Comparison of ENCODE assay signal across 12 cellular contexts in genomic region chr13:78742659-78743058, GRCh38.
"Had no signal": no experiment of that assay in that cellular context is flagged by ENCODE, and none has a peak within 500 bp of the region (broad histone marks: within the 10 kb centered on the region; RNA-seq: fewer than 3 reads in every experiment).

No MANE protein-coding gene starts in this region.

- H3K27ac Mint-ChIP-seq: activated naive CD4-positive, alpha-beta T cell treated with anti-CD3 and anti-CD28 coated beads, Interleukin-2, amount 10 ng/mL, durations not matched to agents 7 days and 5 days; activated T-helper 17 cell treated with anti-CD3 and anti-CD28 coated beads, Interleukin-2, amount 50 U/mL, for 72 hours; type B pancreatic cell had no signal

- H3K9me3 Mint-ChIP-seq: activated naive CD4-positive, alpha-beta T cell treated with anti-CD3 and anti-CD28 coated beads, Interleukin-2, amount 10 ng/mL, durations not matched to agents 7 days and 5 days; activated T-helper 17 cell treated with anti-CD3 and anti-CD28 coated beads, Interleukin-2, amount 50 U/mL, for 72 hours; type B pancreatic cell had no signal

- H3K4me1 Mint-ChIP-seq: activated naive CD4-positive, alpha-beta T cell treated with anti-CD3 and anti-CD28 coated beads, Interleukin-2, amount 10 ng/mL, durations not matched to agents 7 days and 5 days; activated T-helper 17 cell treated with anti-CD3 and anti-CD28 coated beads, Interleukin-2, amount 50 U/mL, for 72 hours; neural crest cell had no signal

- H3K36me3 Mint-ChIP-seq: activated naive CD4-positive, alpha-beta T cell treated with anti-CD3 and anti-CD28 coated beads, Interleukin-2, amount 10 ng/mL, durations not matched to agents 7 days and 5 days; type B pancreatic cell had no signal

- ATAC-seq: activated T-helper 17 cell treated with anti-CD3 and anti-CD28 coated beads, Interleukin-2, amount 50 U/mL, for 72 hours had no signal

- DNase-seq: activated CD4-positive, alpha-beta T cell treated with anti-CD3 and anti-CD28 coated beads for 48 hours; activated naive CD4-positive, alpha-beta T cell treated with anti-CD3 and anti-CD28 coated beads, Interleukin-2, amount 10 ng/mL, durations not matched to agents 7 days and 5 days; activated T-cell treated with anti-CD3 and anti-CD28 coated beads for 4 hours; colonic mucosa; effector CD8-positive, alpha-beta T cell; kidney glomerular epithelial cell; ovary; stimulated activated CD4-positive, alpha-beta T cell treated with anti-CD3 and anti-CD28 coated beads, Interleukin-12 subunit alpha, Interleukin-12 subunit beta, amount 100 ng/mL, for 4 hours; stimulated activated naive CD4-positive, alpha-beta T cell treated with Interleukin-2 at 50 U/mL for 16 hours had no signal

- H3K4me3 Mint-ChIP-seq: activated naive CD4-positive, alpha-beta T cell treated with anti-CD3 and anti-CD28 coated beads, Interleukin-2, amount 10 ng/mL, durations not matched to agents 7 days and 5 days; activated T-helper 17 cell treated with anti-CD3 and anti-CD28 coated beads, Interleukin-2, amount 50 U/mL, for 72 hours; neural crest cell; type B pancreatic cell had no signal
